1 cellular context compared by ENCODE assay signal in the genomic region with DNA sequence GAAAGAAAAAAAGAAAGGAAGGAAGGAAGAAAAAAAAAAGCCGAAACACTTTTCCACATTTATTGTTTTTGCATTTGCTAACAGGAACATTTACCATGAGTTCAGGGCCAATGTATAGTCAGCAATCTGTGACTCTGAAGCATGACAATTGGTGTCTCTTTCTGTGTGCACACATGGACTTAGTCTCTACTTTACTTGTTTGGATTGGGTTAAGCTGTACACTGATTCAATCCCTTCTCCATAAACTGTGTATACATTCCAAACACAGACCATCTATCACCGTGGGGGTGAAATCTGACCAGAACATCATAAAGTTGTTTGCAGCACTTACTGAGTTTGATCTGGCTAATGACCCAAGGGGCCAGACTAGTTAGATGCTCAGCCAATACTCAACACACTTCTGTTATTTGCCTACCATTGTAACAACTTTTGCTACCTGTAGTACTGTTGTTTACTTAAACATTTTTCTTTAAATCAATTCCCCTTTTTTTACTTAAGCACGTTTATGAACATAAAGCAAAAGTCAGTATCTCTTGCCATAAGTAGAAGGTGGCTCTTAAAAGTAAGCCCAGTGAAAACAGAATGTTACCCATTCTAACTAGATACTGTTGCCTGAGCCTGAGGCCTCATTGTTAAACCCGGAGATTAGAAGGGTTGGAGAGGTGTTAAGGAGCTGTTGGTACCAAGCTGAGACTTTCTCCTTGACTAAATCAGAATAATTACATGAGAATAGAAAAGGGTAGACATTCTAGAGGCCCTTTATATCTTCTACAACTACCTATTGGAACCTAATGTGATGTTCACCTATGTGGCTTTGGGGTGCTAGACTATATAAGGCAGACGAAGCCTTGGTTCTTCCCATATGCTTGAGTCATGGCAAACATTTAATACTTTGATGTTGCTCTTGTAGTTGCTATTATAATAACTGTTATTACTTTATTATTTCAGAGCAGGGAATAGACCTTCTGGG.
TF ChIP-seq lines count a peak whose summit lies in the region.

No MANE protein-coding gene starts in this region.

TF ChIP-seq in A549, 52 proteins besides CTCF, POLR2A, EP300 and RAD21 (continued from another document):
- TF ChIP-seq, protein P1, sequence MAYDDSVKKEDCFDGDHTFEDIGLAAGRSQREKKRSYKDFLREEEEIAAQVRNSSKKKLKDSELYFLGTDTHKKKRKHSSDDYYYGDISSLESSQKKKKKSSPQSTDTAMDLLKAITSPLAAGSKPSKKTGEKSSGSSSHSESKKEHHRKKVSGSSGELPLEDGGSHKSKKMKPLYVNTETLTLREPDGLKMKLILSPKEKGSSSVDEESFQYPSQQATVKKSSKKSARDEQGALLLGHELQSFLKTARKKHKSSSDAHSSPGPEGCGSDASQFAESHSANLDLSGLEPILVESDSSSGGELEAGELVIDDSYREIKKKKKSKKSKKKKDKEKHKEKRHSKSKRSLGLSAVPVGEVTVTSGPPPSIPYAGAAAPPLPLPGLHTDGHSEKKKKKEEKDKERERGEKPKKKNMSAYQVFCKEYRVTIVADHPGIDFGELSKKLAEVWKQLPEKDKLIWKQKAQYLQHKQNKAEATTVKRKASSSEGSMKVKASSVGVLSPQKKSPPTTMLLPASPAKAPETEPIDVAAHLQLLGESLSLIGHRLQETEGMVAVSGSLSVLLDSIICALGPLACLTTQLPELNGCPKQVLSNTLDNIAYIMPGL (CRISPR knock-in tag; IDR thresholded peaks at IDR 0.05; ENCODE audit: borderline replicate concordance): no peak
- TF ChIP-seq EHF (CRISPR knock-in tag; IDR thresholded peaks at IDR 0.05) (no peak), ZFP36 (IDR thresholded peaks at IDR 0.05; ENCODE audit: borderline replicate concordance, partially characterized antibody) (no peak), NFE2L2 (conservative IDR thresholded peaks at IDR 0.05; ENCODE audit: low read length) (no peak), BHLHE40 (IDR thresholded peaks at IDR 0.05; ENCODE audit: low read depth, low read length) (no peak), RNF2 (IDR thresholded peaks at IDR 0.05; ENCODE audit: borderline replicate concordance, low read depth) (no peak), MAFK (IDR thresholded peaks at IDR 0.05; ENCODE audit: partially characterized antibody) (no peak), FOXS1 (CRISPR knock-in tag; IDR thresholded peaks at IDR 0.05) (no peak), SMC3 (IDR thresholded peaks at IDR 0.05) (no peak), JUNB (IDR thresholded peaks at IDR 0.05) (no peak)
